29 cellular contexts compared by ENCODE assay signal in genomic region chrX:9436812-9437211, GRCh38.
"Had no signal": no experiment of that assay in that cellular context is flagged by ENCODE, and none has a peak within 500 bp of the region (broad histone marks: within the 10 kb centered on the region; RNA-seq: fewer than 3 reads in every experiment).

No MANE protein-coding gene starts in this region.

- H3K27ac Mint-ChIP-seq: natural killer cell treated with Interleukin-12 subunit alpha and Interleukin-12 subunit beta and Interleukin-15 and Interleukin-18, amount 100 ng/mL, for 72 hours; nephron progenitor cell; progenitor cell of endocrine pancreas; stimulated activated effector memory CD8-positive, alpha-beta T cell treated with anti-CD3 and anti-CD28 coated beads, Interleukin-12 subunit alpha, Interleukin-12 subunit beta, amount 100 ng/mL, for 72 hours; stimulated activated naive B cell treated with anti-CD40 and anti-IgM and Interleukin-4, amounts not matched to agents 10 μg/mL and 1 μg/mL and 100 μg/mL, for 72 hours; stimulated activated naive CD8-positive, alpha-beta T cell treated with anti-CD3 and anti-CD28 coated beads, Interleukin-15, Interleukin-2, amounts not matched to agents 100 ng/mL and 50 ng/mL, for 24 hours had no signal

- H3K4me1 ChIP-seq: parathyroid adenoma, psoas muscle, right lobe of liver, upper lobe of left lung, uterus had no signal

- H3K27me3 ChIP-seq: ovary, right lobe of liver, sigmoid colon, stomach, thyroid gland, tibial nerve, upper lobe of left lung, uterus had no signal

- H3K4me1 Mint-ChIP-seq: stimulated activated effector memory CD8-positive, alpha-beta T cell treated with anti-CD3 and anti-CD28 coated beads, Interleukin-12 subunit alpha, Interleukin-12 subunit beta, amount 100 ng/mL, for 72 hours had no signal

- ATAC-seq: naive thymus-derived CD8-positive, alpha-beta T cell; natural killer cell treated with Interleukin-12 subunit alpha and Interleukin-12 subunit beta and Interleukin-15 and Interleukin-18, amount 100 ng/mL, for 72 hours; psoas muscle; right cardiac atrium; right lobe of liver; stimulated activated effector memory CD8-positive, alpha-beta T cell treated with anti-CD3 and anti-CD28 coated beads, Interleukin-12 subunit alpha, Interleukin-12 subunit beta, amount 100 ng/mL, for 72 hours; stimulated activated naive B cell treated with anti-CD40 and anti-IgM and Interleukin-4, amounts not matched to agents 10 μg/mL and 1 μg/mL and 100 μg/mL, for 72 hours had no signal

- H3K4me3 ChIP-seq: ovary, psoas muscle, right lobe of liver, sigmoid colon, stomach, thoracic aorta, thyroid gland, tibial nerve, upper lobe of left lung, uterus had no signal

- H3K36me3 Mint-ChIP-seq: naive thymus-derived CD8-positive, alpha-beta T cell; natural killer cell treated with Interleukin-12 subunit alpha and Interleukin-12 subunit beta and Interleukin-15 and Interleukin-18, amount 100 ng/mL, for 72 hours; stimulated activated effector memory CD8-positive, alpha-beta T cell treated with anti-CD3 and anti-CD28 coated beads, Interleukin-12 subunit alpha, Interleukin-12 subunit beta, amount 100 ng/mL, for 72 hours; stimulated activated naive B cell treated with anti-CD40 and anti-IgM and Interleukin-4, amounts not matched to agents 10 μg/mL and 1 μg/mL and 100 μg/mL, for 72 hours had no signal

- H3K36me3 ChIP-seq: ovary, right lobe of liver, sigmoid colon, stomach, thoracic aorta, thyroid gland, tibial nerve, upper lobe of left lung, uterus had no signal

- H3K27me3 Mint-ChIP-seq: naive thymus-derived CD8-positive, alpha-beta T cell; progenitor cell of endocrine pancreas; stimulated activated naive B cell treated with anti-CD40 and anti-IgM and Interleukin-4, amounts not matched to agents 10 μg/mL and 1 μg/mL and 100 μg/mL, for 72 hours; stimulated activated naive CD8-positive, alpha-beta T cell treated with anti-CD3 and anti-CD28 coated beads, Interleukin-15, Interleukin-2, amounts not matched to agents 100 ng/mL and 50 ng/mL, for 24 hours had no signal

- H3K9me3 ChIP-seq: ovary, psoas muscle, right lobe of liver, sigmoid colon, stomach, thoracic aorta, thyroid gland, tibial nerve, upper lobe of left lung, uterus had no signal

- DNase-seq: naive thymus-derived CD8-positive, alpha-beta T cell; nephron progenitor cell; occipital lobe; ovary; posterior cingulate gyrus; psoas muscle; right cardiac atrium; right lobe of liver; sigmoid colon; small intestine; stimulated activated CD4-positive, alpha-beta T cell treated with anti-CD3 and anti-CD28 coated beads, Interleukin-15, amount 100 ng/mL, for 24 hours; stimulated activated CD4-positive, alpha-beta T cell treated with anti-CD3 and anti-CD28 coated beads, Interleukin-2, amount 100 ng/mL, for 24 hours; stimulated activated CD4-positive, alpha-beta T cell treated with anti-CD3 and anti-CD28 coated beads, Interleukin-2, amount 100 ng/mL, for 48 hours; stimulated activated CD4-positive, alpha-beta T cell treated with anti-CD3 and anti-CD28 coated beads, Interleukin-4, amount 100 ng/mL, for 24 hours; stimulated activated naive B cell treated with anti-CD40 and anti-IgM and Interleukin-4, amounts not matched to agents 10 μg/mL and 1 μg/mL and 100 μg/mL, for 72 hours; stimulated activated naive CD4-positive, alpha-beta T cell treated with Interleukin-2 at 50 U/mL for 16 hours; stomach; thyroid gland; trophoblast cell; upper lobe of left lung; uterus had no signal

- H3K79me2 ChIP-seq: parathyroid adenoma had no signal

- H3K27ac ChIP-seq: ovary, parathyroid adenoma, psoas muscle, right lobe of liver, sigmoid colon, stomach, thoracic aorta, thyroid gland, tibial nerve, upper lobe of left lung, uterus had no signal

- H3K9me3 Mint-ChIP-seq: naive thymus-derived CD8-positive, alpha-beta T cell; natural killer cell treated with Interleukin-12 subunit alpha and Interleukin-12 subunit beta and Interleukin-15 and Interleukin-18, amount 100 ng/mL, for 72 hours; neural crest cell; stimulated activated effector memory CD8-positive, alpha-beta T cell treated with anti-CD3 and anti-CD28 coated beads, Interleukin-12 subunit alpha, Interleukin-12 subunit beta, amount 100 ng/mL, for 72 hours; stimulated activated naive B cell treated with anti-CD40 and anti-IgM and Interleukin-4, amounts not matched to agents 10 μg/mL and 1 μg/mL and 100 μg/mL, for 72 hours; stimulated activated naive CD8-positive, alpha-beta T cell treated with anti-CD3 and anti-CD28 coated beads, Interleukin-15, Interleukin-2, amounts not matched to agents 100 ng/mL and 50 ng/mL, for 24 hours had no signal

- H3K9ac ChIP-seq: parathyroid adenoma had no signal

- H3K4me3 Mint-ChIP-seq: naive thymus-derived CD8-positive, alpha-beta T cell; natural killer cell treated with Interleukin-12 subunit alpha and Interleukin-12 subunit beta and Interleukin-15 and Interleukin-18, amount 100 ng/mL, for 72 hours; nephron progenitor cell; neural crest cell; stimulated activated effector memory CD8-positive, alpha-beta T cell treated with anti-CD3 and anti-CD28 coated beads, Interleukin-12 subunit alpha, Interleukin-12 subunit beta, amount 100 ng/mL, for 72 hours; stimulated activated naive B cell treated with anti-CD40 and anti-IgM and Interleukin-4, amounts not matched to agents 10 μg/mL and 1 μg/mL and 100 μg/mL, for 72 hours; stimulated activated naive CD8-positive, alpha-beta T cell treated with anti-CD3 and anti-CD28 coated beads, Interleukin-15, Interleukin-2, amounts not matched to agents 100 ng/mL and 50 ng/mL, for 24 hours had no signal

- FAIRE-seq: small intestine had no signal

- H2AFZ ChIP-seq: parathyroid adenoma had no signal
